1 cellular context compared by ENCODE assay signal in the genomic region with DNA sequence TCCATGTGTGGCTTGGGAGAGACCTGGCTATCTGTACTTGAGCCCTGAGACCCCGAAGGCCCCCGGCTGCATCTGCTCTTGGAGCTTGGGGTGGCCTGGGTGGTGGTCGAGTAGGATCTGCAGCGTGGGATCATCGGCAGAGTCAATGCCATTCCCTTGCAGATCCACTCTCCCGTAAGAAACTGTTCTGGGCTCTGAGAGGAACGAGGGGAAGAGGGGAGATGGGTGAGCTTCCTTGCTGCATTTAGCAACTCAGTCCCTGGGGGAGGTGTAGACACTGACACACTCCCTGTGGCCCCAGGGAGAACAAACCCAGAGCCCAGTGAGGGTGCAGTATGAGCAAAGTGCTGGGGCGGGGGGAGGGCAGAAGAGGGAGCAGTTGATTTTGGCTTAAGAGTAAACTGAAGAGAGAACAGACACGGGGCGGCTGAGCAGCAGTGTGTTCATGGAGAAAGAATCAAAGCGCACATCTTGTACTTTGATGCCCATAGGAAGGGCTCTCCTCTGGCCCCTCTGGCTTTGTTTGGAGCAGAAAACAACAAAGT.
TF ChIP-seq lines count a peak whose summit lies in the region.

No MANE protein-coding gene starts in this region.

TF ChIP-seq in HepG2, 621 proteins besides CTCF, POLR2A, EP300 and RAD21 (continued from another document and continues in another):
- TF ChIP-seq, protein P1, sequence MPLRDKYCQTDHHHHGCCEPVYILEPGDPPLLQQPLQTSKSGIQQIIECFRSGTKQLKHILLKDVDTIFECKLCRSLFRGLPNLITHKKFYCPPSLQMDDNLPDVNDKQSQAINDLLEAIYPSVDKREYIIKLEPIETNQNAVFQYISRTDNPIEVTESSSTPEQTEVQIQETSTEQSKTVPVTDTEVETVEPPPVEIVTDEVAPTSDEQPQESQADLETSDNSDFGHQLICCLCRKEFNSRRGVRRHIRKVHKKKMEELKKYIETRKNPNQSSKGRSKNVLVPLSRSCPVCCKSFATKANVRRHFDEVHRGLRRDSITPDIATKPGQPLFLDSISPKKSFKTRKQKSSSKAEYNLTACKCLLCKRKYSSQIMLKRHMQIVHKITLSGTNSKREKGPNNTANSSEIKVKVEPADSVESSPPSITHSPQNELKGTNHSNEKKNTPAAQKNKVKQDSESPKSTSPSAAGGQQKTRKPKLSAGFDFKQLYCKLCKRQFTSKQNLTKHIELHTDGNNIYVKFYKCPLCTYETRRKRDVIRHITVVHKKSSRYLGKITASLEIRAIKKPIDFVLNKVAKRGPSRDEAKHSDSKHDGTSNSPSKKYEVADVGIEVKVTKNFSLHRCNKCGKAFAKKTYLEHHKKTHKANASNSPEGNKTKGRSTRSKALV (CRISPR knock-in tag; IDR thresholded peaks at IDR 0.05) = no peak
- no peak for TF ChIP-seq GABPB1 (CRISPR knock-in tag; IDR thresholded peaks at IDR 0.05)
- TF ChIP-seq KDM5A (IDR thresholded peaks at IDR 0.05; ENCODE audit: borderline replicate concordance, low read length) = no peak
- TF ChIP-seq ZNF432 (CRISPR knock-in tag; IDR thresholded peaks at IDR 0.05; ENCODE audit: borderline replicate concordance) = no peak
- no peak for TF ChIP-seq NFE2L1 (CRISPR knock-in tag; IDR thresholded peaks at IDR 0.05; ENCODE audit: borderline replicate concordance)
- no peak for TF ChIP-seq CENPT (CRISPR knock-in tag; IDR thresholded peaks at IDR 0.05; ENCODE audit: low read depth)
- TF ChIP-seq SP5 (CRISPR knock-in tag; IDR thresholded peaks at IDR 0.05; ENCODE audit: borderline replicate concordance, low read depth) = no peak
- TF ChIP-seq DR1 (CRISPR knock-in tag; IDR thresholded peaks at IDR 0.05) = no peak
- no peak for TF ChIP-seq ZKSCAN1 (IDR thresholded peaks at IDR 0.05; ENCODE audit: low read length)
- TF ChIP-seq PRMT3 (CRISPR knock-in tag; IDR thresholded peaks at IDR 0.05; ENCODE audit: borderline replicate concordance, low read depth) = no peak
- TF ChIP-seq ZNF790 (CRISPR knock-in tag; IDR thresholded peaks at IDR 0.05; ENCODE audit: borderline replicate concordance) = peak; percentile 36; the same call in 1 of the 2 replicates
- TF ChIP-seq MYC (CRISPR knock-in tag; IDR thresholded peaks at IDR 0.05; ENCODE audit: borderline replicate concordance) = no peak
- TF ChIP-seq HMGA1 (CRISPR knock-in tag; conservative IDR thresholded peaks at IDR 0.05) = no peak
- TF ChIP-seq MIXL1 (CRISPR knock-in tag; IDR thresholded peaks at IDR 0.05) = no peak
- TF ChIP-seq, protein P2, sequence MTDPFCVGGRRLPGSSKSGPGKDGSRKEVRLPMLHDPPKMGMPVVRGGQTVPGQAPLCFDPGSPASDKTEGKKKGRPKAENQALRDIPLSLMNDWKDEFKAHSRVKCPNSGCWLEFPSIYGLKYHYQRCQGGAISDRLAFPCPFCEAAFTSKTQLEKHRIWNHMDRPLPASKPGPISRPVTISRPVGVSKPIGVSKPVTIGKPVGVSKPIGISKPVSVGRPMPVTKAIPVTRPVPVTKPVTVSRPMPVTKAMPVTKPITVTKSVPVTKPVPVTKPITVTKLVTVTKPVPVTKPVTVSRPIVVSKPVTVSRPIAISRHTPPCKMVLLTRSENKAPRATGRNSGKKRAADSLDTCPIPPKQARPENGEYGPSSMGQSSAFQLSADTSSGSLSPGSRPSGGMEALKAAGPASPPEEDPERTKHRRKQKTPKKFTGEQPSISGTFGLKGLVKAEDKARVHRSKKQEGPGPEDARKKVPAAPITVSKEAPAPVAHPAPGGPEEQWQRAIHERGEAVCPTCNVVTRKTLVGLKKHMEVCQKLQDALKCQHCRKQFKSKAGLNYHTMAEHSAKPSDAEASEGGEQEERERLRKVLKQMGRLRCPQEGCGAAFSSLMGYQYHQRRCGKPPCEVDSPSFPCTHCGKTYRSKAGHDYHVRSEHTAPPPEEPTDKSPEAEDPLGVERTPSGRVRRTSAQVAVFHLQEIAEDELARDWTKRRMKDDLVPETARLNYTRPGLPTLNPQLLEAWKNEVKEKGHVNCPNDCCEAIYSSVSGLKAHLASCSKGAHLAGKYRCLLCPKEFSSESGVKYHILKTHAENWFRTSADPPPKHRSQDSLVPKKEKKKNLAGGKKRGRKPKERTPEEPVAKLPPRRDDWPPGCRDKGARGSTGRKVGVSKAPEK (CRISPR knock-in tag; IDR thresholded peaks at IDR 0.05; ENCODE audit: borderline replicate concordance) = no peak
- TF ChIP-seq ZNF44 (CRISPR knock-in tag; IDR thresholded peaks at IDR 0.05) = peak; percentile 73; the same call in 1 of the 2 replicates
- TF ChIP-seq WIZ (CRISPR knock-in tag; IDR thresholded peaks at IDR 0.05) = no peak
- no peak for TF ChIP-seq ZNF296 (CRISPR knock-in tag; conservative IDR thresholded peaks at IDR 0.05)
- TF ChIP-seq MIER3 (CRISPR knock-in tag; IDR thresholded peaks at IDR 0.05; ENCODE audit: borderline replicate concordance) = no peak
- TF ChIP-seq NR2F1 (CRISPR knock-in tag; IDR thresholded peaks at IDR 0.05) = no peak
- TF ChIP-seq SOX13 (IDR thresholded peaks at IDR 0.05) = no peak
- no peak; a peak in 1 of 4 replicates for TF ChIP-seq SOX13 (CRISPR knock-in tag; conservative IDR thresholded peaks at IDR 0.05 in 1 of 2, IDR thresholded peaks at IDR 0.05 in 1 of 2)
- TF ChIP-seq, protein P3, sequence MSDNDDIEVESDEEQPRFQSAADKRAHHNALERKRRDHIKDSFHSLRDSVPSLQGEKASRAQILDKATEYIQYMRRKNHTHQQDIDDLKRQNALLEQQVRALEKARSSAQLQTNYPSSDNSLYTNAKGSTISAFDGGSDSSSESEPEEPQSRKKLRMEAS (IDR thresholded peaks at IDR 0.05) = no peak
- TF ChIP-seq, protein P4, sequence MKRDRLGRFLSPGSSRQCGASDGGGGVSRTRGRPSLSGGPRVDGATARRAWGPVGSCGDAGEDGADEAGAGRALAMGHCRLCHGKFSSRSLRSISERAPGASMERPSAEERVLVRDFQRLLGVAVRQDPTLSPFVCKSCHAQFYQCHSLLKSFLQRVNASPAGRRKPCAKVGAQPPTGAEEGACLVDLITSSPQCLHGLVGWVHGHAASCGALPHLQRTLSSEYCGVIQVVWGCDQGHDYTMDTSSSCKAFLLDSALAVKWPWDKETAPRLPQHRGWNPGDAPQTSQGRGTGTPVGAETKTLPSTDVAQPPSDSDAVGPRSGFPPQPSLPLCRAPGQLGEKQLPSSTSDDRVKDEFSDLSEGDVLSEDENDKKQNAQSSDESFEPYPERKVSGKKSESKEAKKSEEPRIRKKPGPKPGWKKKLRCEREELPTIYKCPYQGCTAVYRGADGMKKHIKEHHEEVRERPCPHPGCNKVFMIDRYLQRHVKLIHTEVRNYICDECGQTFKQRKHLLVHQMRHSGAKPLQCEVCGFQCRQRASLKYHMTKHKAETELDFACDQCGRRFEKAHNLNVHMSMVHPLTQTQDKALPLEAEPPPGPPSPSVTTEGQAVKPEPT (CRISPR knock-in tag; IDR thresholded peaks at IDR 0.05; ENCODE audit: low read depth) = peak; percentile 67; the same call in 1 of the 2 replicates
- no peak for TF ChIP-seq GPN1 (CRISPR knock-in tag; IDR thresholded peaks at IDR 0.05; ENCODE audit: borderline replicate concordance)
- TF ChIP-seq, protein P5, sequence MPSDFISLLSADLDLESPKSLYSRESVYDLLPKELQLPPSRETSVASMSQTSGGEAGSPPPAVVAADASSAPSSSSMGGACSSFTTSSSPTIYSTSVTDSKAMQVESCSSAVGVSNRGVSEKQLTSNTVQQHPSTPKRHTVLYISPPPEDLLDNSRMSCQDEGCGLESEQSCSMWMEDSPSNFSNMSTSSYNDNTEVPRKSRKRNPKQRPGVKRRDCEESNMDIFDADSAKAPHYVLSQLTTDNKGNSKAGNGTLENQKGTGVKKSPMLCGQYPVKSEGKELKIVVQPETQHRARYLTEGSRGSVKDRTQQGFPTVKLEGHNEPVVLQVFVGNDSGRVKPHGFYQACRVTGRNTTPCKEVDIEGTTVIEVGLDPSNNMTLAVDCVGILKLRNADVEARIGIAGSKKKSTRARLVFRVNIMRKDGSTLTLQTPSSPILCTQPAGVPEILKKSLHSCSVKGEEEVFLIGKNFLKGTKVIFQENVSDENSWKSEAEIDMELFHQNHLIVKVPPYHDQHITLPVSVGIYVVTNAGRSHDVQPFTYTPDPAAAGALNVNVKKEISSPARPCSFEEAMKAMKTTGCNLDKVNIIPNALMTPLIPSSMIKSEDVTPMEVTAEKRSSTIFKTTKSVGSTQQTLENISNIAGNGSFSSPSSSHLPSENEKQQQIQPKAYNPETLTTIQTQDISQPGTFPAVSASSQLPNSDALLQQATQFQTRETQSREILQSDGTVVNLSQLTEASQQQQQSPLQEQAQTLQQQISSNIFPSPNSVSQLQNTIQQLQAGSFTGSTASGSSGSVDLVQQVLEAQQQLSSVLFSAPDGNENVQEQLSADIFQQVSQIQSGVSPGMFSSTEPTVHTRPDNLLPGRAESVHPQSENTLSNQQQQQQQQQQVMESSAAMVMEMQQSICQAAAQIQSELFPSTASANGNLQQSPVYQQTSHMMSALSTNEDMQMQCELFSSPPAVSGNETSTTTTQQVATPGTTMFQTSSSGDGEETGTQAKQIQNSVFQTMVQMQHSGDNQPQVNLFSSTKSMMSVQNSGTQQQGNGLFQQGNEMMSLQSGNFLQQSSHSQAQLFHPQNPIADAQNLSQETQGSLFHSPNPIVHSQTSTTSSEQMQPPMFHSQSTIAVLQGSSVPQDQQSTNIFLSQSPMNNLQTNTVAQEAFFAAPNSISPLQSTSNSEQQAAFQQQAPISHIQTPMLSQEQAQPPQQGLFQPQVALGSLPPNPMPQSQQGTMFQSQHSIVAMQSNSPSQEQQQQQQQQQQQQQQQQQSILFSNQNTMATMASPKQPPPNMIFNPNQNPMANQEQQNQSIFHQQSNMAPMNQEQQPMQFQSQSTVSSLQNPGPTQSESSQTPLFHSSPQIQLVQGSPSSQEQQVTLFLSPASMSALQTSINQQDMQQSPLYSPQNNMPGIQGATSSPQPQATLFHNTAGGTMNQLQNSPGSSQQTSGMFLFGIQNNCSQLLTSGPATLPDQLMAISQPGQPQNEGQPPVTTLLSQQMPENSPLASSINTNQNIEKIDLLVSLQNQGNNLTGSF (CRISPR knock-in tag; IDR thresholded peaks at IDR 0.05) = no peak
- TF ChIP-seq SOX5 (CRISPR knock-in tag; IDR thresholded peaks at IDR 0.05; ENCODE audit: borderline replicate concordance) = no peak
- TF ChIP-seq, protein P6, sequence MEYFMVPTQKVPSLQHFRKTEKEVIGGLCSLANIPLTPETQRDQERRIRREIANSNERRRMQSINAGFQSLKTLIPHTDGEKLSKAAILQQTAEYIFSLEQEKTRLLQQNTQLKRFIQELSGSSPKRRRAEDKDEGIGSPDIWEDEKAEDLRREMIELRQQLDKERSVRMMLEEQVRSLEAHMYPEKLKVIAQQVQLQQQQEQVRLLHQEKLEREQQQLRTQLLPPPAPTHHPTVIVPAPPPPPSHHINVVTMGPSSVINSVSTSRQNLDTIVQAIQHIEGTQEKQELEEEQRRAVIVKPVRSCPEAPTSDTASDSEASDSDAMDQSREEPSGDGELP (IDR thresholded peaks at IDR 0.05; ENCODE audit: borderline replicate concordance, low read depth) = no peak
- 0 out of 2 replicates have a peak, but pooled peaks have one; percentile 9 for TF ChIP-seq ZMAT3 (CRISPR knock-in tag; conservative IDR thresholded peaks at IDR 0.05)
- TF ChIP-seq, protein P7, sequence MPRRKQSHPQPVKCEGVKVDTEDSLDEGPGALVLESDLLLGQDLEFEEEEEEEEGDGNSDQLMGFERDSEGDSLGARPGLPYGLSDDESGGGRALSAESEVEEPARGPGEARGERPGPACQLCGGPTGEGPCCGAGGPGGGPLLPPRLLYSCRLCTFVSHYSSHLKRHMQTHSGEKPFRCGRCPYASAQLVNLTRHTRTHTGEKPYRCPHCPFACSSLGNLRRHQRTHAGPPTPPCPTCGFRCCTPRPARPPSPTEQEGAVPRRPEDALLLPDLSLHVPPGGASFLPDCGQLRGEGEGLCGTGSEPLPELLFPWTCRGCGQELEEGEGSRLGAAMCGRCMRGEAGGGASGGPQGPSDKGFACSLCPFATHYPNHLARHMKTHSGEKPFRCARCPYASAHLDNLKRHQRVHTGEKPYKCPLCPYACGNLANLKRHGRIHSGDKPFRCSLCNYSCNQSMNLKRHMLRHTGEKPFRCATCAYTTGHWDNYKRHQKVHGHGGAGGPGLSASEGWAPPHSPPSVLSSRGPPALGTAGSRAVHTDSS (CRISPR knock-in tag; conservative IDR thresholded peaks at IDR 0.05) = no peak
- TF ChIP-seq ZNF878 (CRISPR knock-in tag; IDR thresholded peaks at IDR 0.05) = no peak
- no peak for TF ChIP-seq ATM (IDR thresholded peaks at IDR 0.05; ENCODE audit: borderline replicate concordance)
- no peak for TF ChIP-seq ATAD3A (CRISPR knock-in tag; IDR thresholded peaks at IDR 0.05)
- TF ChIP-seq PITX1 (CRISPR knock-in tag; IDR thresholded peaks at IDR 0.05) = no peak
- TF ChIP-seq DNMT1 (CRISPR knock-in tag; IDR thresholded peaks at IDR 0.05) = no peak
- TF ChIP-seq GATA4 (IDR thresholded peaks at IDR 0.05; ENCODE audit: borderline replicate concordance, low read depth) = no peak
- no peak for TF ChIP-seq ZNF83 (CRISPR knock-in tag; IDR thresholded peaks at IDR 0.05; ENCODE audit: borderline replicate concordance)
- TF ChIP-seq, protein P8, sequence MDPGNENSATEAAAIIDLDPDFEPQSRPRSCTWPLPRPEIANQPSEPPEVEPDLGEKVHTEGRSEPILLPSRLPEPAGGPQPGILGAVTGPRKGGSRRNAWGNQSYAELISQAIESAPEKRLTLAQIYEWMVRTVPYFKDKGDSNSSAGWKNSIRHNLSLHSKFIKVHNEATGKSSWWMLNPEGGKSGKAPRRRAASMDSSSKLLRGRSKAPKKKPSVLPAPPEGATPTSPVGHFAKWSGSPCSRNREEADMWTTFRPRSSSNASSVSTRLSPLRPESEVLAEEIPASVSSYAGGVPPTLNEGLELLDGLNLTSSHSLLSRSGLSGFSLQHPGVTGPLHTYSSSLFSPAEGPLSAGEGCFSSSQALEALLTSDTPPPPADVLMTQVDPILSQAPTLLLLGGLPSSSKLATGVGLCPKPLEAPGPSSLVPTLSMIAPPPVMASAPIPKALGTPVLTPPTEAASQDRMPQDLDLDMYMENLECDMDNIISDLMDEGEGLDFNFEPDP (CRISPR knock-in tag; conservative IDR thresholded peaks at IDR 0.05) = no peak
- TF ChIP-seq POLR2G (IDR thresholded peaks at IDR 0.05; ENCODE audit: low read depth, low read length) = peak; percentile 63; the same call in 1 of the 2 replicates
- TF ChIP-seq, protein P9, sequence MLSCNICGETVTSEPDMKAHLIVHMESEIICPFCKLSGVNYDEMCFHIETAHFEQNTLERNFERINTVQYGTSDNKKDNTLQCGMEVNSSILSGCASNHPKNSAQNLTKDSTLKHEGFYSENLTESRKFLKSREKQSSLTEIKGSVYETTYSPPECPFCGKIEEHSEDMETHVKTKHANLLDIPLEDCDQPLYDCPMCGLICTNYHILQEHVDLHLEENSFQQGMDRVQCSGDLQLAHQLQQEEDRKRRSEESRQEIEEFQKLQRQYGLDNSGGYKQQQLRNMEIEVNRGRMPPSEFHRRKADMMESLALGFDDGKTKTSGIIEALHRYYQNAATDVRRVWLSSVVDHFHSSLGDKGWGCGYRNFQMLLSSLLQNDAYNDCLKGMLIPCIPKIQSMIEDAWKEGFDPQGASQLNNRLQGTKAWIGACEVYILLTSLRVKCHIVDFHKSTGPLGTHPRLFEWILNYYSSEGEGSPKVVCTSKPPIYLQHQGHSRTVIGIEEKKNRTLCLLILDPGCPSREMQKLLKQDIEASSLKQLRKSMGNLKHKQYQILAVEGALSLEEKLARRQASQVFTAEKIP (CRISPR knock-in tag; IDR thresholded peaks at IDR 0.05; ENCODE audit: borderline replicate concordance) = no peak
- no peak for TF ChIP-seq ZFP82 (CRISPR knock-in tag; IDR thresholded peaks at IDR 0.05; ENCODE audit: borderline replicate concordance)
- no peak for TF ChIP-seq ZNF335 (CRISPR knock-in tag; IDR thresholded peaks at IDR 0.05)
- no peak for TF ChIP-seq ZNF772 (CRISPR knock-in tag; IDR thresholded peaks at IDR 0.05)
- no peak for TF ChIP-seq KAT2B (IDR thresholded peaks at IDR 0.05; ENCODE audit: borderline replicate concordance, low read depth, low read length)
